In the genomic region with DNA sequence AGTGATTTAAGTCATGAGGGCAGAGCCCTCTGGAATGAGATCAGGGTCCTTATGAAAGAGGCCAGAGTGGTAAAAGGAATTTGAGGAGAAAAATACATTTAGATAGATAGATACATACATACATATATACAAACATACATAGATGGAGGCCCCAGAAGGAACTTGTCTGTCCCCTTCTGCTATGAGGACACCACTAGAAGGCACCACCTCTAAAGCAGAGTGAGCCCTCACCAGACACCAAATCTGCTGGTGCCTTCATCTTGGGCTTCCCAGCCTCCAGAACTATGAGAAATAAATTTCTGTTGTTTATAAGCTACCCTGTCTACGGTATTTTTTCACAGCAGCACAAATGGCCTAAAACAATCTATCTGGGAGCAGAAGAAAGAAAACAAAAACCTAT, we compare ENCODE assay signal across 10 cellular contexts. TPM values are rescaled to one million over a fixed set of nuclear protein-coding genes. Genes with fewer than 3 reads are reported as not detected.
A peak's percentile ranks its signal among the peaks of the same experiment; 100 is the strongest.
DNase-seq lines count a peak whose midpoint lies in the region; ATAC-seq and TF ChIP-seq lines count a peak whose summit lies in the region.
"Had no signal": no experiment of that assay in that cellular context is flagged by ENCODE, and none has a peak within 500 bp of the region (broad histone marks: within the 10 kb centered on the region; RNA-seq: fewer than 3 reads in every experiment).

No MANE protein-coding gene starts in this region.

- H3K4me3 Mint-ChIP-seq in chondrocyte (ENCODE audit: unreplicated experiment) = no peak overlapping the region

- H3K79me2 ChIP-seq in DOHH2 (ENCODE audit: control insufficient read depth, low read length) (peaks cover 81% of the 10 kb centered on the region), Loucy (ENCODE audit: insufficient read depth, low read length) (peaks cover 100% of the 10 kb centered on the region)

- H3K4me1 Mint-ChIP-seq in chondrocyte (ENCODE audit: low read depth) = peaks cover 35% of the 10 kb centered on the region

- H3K4me2 ChIP-seq in DOHH2 (ENCODE audit: low read length) (peak overlapping the region; percentile 14; the same call in 1 of the 2 replicates), Loucy (ENCODE audit: low read depth, low read length, poor library complexity, severe bottlenecking) (peak overlapping the region; percentile 99)

- H3K27ac ChIP-seq in DOHH2 (ENCODE audit: low read depth, low read length) (no peak overlapping the region), skeletal muscle tissue (ENCODE audit: low read depth, low read length) (peak overlapping the region; percentile 78)

- DNase-seq in chondrocyte (ENCODE audit: low spot score) (no peak), RKO (ENCODE audit: low spot score) (no peak), DMS79 treated with DMSO at 0.1 percent for 48 hours (lab: John Stamatoyannopoulos, UW) (no peak)

- H3F3A ChIP-seq in DOHH2 (ENCODE audit: control insufficient read depth, insufficient read depth) (peaks cover 4% of the 10 kb centered on the region; the same call in 1 of the 2 replicates), Loucy (ENCODE audit: low read depth) (no peaks in the 10 kb centered on the region; the same call in 1 of the 2 replicates)

- H3K9ac ChIP-seq in Loucy (ENCODE audit: low read depth, low read length, poor library complexity, severe bottlenecking) (peak overlapping the region; percentile 84), skeletal muscle tissue (ENCODE audit: low read depth in 1 of 3, low read length in 3 of 3) (no peak overlapping the region)

- H4K20me1 ChIP-seq in DOHH2 (ENCODE audit: control insufficient read depth, insufficient read depth, low read depth, low read length) (0 out of 2 replicates have a peak, but pooled peaks cover 5% of the 10 kb centered on the region), Loucy (ENCODE audit: insufficient read depth, low read length, poor library complexity, severe bottlenecking) (peaks cover 53% of the 10 kb centered on the region)

- H3K36me3 ChIP-seq in DOHH2 (ENCODE audit: control insufficient read depth, low read length) = peaks cover 5% of the 10 kb centered on the region; the same call in 1 of the 2 replicates
- H3K36me3 ChIP-seq in Loucy (ENCODE audit: insufficient read depth, low read length) = peaks cover 4% of the 10 kb centered on the region; the same call in 1 of the 2 replicates
- H3K36me3 ChIP-seq in skeletal muscle tissue (ENCODE audit: control insufficient read depth in 3 of 3, insufficient read depth in 3 of 3, low read length in 3 of 3) = no peaks in the 10 kb centered on the region

- H3K4me3 ChIP-seq in DOHH2 (ENCODE audit: low read length) (no peak overlapping the region), Loucy (ENCODE audit: low read length, poor library complexity, severe bottlenecking) (peak overlapping the region; percentile 76), skeletal muscle tissue (ENCODE audit: low read length in 3 of 3) (no peak overlapping the region)

- no peak overlapping the region for H2AFZ ChIP-seq in Loucy (ENCODE audit: low read length)

- TF ChIP-seq CTCF in DOHH2 (IDR thresholded peaks at IDR 0.05; ENCODE audit: low read depth, low read length, poor library complexity, severe bottlenecking) = no peak
- TF ChIP-seq CTCF in Loucy (conservative IDR thresholded peaks at IDR 0.05; ENCODE audit: low read length) = peak; percentile 45
- TF ChIP-seq CTCF in chondrocyte (IDR thresholded peaks at IDR 0.05) = no peak

- H3K4me1 ChIP-seq in DOHH2 (ENCODE audit: control insufficient read depth, low read length) (peaks cover 51% of the 10 kb centered on the region), Loucy (ENCODE audit: insufficient read depth, low read length, poor library complexity, severe bottlenecking) (peaks cover 92% of the 10 kb centered on the region), skeletal muscle tissue (ENCODE audit: control insufficient read depth in 3 of 3, insufficient read depth in 3 of 3, low read length in 3 of 3) (peaks cover 62 to 78% (median 73%) of the 10 kb centered on the region in 3 donors)

- no peaks in the 10 kb centered on the region for H3K27me3 ChIP-seq in DOHH2 (ENCODE audit: control insufficient read depth, low read length)
- H3K27me3 ChIP-seq in Loucy (ENCODE audit: insufficient read depth, low read length, poor library complexity, severe bottlenecking) = no peaks in the 10 kb centered on the region
- no peaks in the 10 kb centered on the region for H3K27me3 ChIP-seq in skeletal muscle tissue (ENCODE audit: control insufficient read depth in 3 of 3, insufficient read depth in 3 of 3, low read length in 3 of 3)

- H3K36me3 Mint-ChIP-seq in chondrocyte (ENCODE audit: low read depth) = no peaks in the 10 kb centered on the region

- H3K9me2 ChIP-seq in DOHH2 (replicated peaks; ENCODE audit: control insufficient read depth, low read length) = no peaks in the 10 kb centered on the region
- no peaks in the 10 kb centered on the region for H3K9me2 ChIP-seq in Loucy (replicated peaks; ENCODE audit: low read depth, low read length)

- peak overlapping the region; percentile 77 for H3K27ac Mint-ChIP-seq in chondrocyte (ENCODE audit: unreplicated experiment)

- H3K27me3 Mint-ChIP-seq in chondrocyte (ENCODE audit: low read depth) = no peaks in the 10 kb centered on the region

- H3K9me3 ChIP-seq in DOHH2 (ENCODE audit: control insufficient read depth, insufficient read depth, low read length) (no peaks in the 10 kb centered on the region), Loucy (ENCODE audit: insufficient read depth, low read depth, low read length) (no peaks in the 10 kb centered on the region), skeletal muscle tissue (ENCODE audit: control insufficient read depth in 3 of 3, low read length in 3 of 3) (no peaks in the 10 kb centered on the region)

- no peak for ATAC-seq in HG03521 (IDR thresholded peaks at IDR 0.05; ENCODE audit: unreplicated experiment)
- no peak for ATAC-seq in GM18909 (IDR thresholded peaks at IDR 0.05; ENCODE audit: poor library complexity, unreplicated experiment)

- H3K9me3 Mint-ChIP-seq in chondrocyte (ENCODE audit: low read depth) = no peaks in the 10 kb centered on the region

RNA-seq across cellular contexts. Expression of a gene that starts 7.9 kb away (rescaled TPM):
- total RNA-seq in chondrocyte (44.3 to 64.2 TPM (median 58.1 TPM) in 3 replicates), skeletal muscle tissue (30.3 TPM)

RNA-seq across cellular contexts. Expression of a gene that starts 22.7 kb away (rescaled TPM):
- total RNA-seq in chondrocyte (not detected in 3 replicates), skeletal muscle tissue (not detected)
- total RNA-seq: glomerular endothelial cell, omental fat pad had no signal
